Comparison of ENCODE assay signal across 8 cellular contexts in the genomic region with DNA sequence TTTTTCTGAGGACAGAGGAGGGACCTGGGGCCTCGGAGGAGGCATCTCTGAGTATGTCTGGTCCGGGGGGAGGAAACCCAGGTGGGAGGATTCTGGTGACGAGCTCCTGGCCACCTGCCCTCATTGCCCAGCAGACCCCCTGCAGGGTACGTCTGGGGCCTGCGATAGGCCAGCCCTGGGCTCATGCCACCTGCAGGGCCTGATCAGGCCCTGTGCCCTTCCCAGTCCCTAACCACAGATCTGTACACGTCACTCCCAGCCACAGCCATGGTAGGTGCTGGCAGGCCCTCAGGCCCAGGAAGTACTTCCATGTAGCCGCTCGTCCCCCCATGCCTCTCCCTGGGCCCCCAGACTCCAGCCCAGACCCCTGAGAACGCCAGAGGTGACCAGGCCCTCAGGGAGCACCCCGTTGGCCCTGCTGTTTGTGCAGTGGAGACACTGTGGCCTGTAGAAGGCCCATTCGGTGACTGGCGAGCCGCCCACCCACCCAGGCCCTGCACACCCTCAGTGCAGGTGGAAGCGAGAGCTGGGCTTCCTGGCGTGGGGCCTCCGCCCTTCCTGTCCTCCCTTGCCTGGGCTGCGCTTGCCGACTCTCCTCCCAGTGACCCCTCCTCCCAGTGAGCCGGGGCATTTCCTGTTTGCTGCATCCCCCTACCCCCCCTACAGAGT. TPM values are rescaled to one million over a fixed set of nuclear protein-coding genes. Genes with fewer than 3 reads are reported as not detected.
DNase-seq lines count a peak whose midpoint lies in the region; ATAC-seq and TF ChIP-seq lines count a peak whose summit lies in the region.

No MANE protein-coding gene starts in this region.

- H3K27ac ChIP-seq in thymus (ENCODE audit: low read depth), result peak overlapping the region; percentile 68

- H3K4me1 ChIP-seq in thymus (ENCODE audit: control insufficient read depth, insufficient read depth, low read length), result peaks cover 27% of the 10 kb centered on the region

- H3K36me3 ChIP-seq in thymus (ENCODE audit: control insufficient read depth, insufficient read depth), result peaks cover 5% of the 10 kb centered on the region

- DNase-seq in activated CD8-positive, alpha-beta memory T cell treated with anti-CD3 and anti-CD28 coated beads for 24 hours, result peak; percentile 72
- no peak for DNase-seq in activated CD8-positive, alpha-beta memory T cell treated with anti-CD3 and anti-CD28 coated beads, Interleukin-2, amount 50 U/mL, for 4 hours
- DNase-seq in activated T-cell treated with anti-CD3 and anti-CD28 coated beads, Interleukin-2, amount 50 U/mL, for 4 hours, result no peak
- peak; percentile 61 for DNase-seq in hepatic stellate cell (ENCODE audit: low spot score)
- DNase-seq in COLO829 (ENCODE audit: low spot score), result no peak
- no peak for DNase-seq in nephron progenitor cell
- DNase-seq in DMS153 (lab: John Stamatoyannopoulos, UW), result no peak

- WGBS in thymus, result 55% methylated on average over 19 of the region's 19 CpGs

- peak; percentile 44 to 61 for ATAC-seq in activated T-cell treated with anti-CD3 and anti-CD28 coated beads, Interleukin-2, amount 50 U/mL, for 4 hours

- no peak overlapping the region for H3K4me3 ChIP-seq in thymus (ENCODE audit: low read length)

- no peaks in the 10 kb centered on the region for H3K9me3 Mint-ChIP-seq in activated T-cell treated with anti-CD3 and anti-CD28 coated beads, Interleukin-2, amount 50 U/mL, for 4 hours
- no peaks in the 10 kb centered on the region for H3K9me3 Mint-ChIP-seq in nephron progenitor cell

- no peak overlapping the region for H3K27ac Mint-ChIP-seq in nephron progenitor cell

- no peaks in the 10 kb centered on the region for H3K36me3 Mint-ChIP-seq in activated T-cell treated with anti-CD3 and anti-CD28 coated beads, Interleukin-2, amount 50 U/mL, for 4 hours (ENCODE audit: insufficient read depth)
- H3K36me3 Mint-ChIP-seq in nephron progenitor cell (ENCODE audit: low read depth), result no peaks in the 10 kb centered on the region

- no peaks in the 10 kb centered on the region for H3K27me3 ChIP-seq in thymus (ENCODE audit: control insufficient read depth, insufficient read depth)

- H3K4me3 Mint-ChIP-seq in activated T-cell treated with anti-CD3 and anti-CD28 coated beads, Interleukin-2, amount 50 U/mL, for 4 hours, result peak overlapping the region; percentile 49
- no peak overlapping the region for H3K4me3 Mint-ChIP-seq in nephron progenitor cell

- H3K9me3 ChIP-seq in thymus (ENCODE audit: control insufficient read depth), result no peaks in the 10 kb centered on the region

- no peaks in the 10 kb centered on the region for H3K27me3 Mint-ChIP-seq in activated T-cell treated with anti-CD3 and anti-CD28 coated beads, Interleukin-2, amount 50 U/mL, for 4 hours (ENCODE audit: low read depth)
- peaks cover under 1% of the 10 kb centered on the region for H3K27me3 Mint-ChIP-seq in nephron progenitor cell (ENCODE audit: low read depth, poor library complexity)

- no peak for TF ChIP-seq CTCF in nephron progenitor cell (IDR thresholded peaks at IDR 0.05)

- H3K4me1 Mint-ChIP-seq in activated T-cell treated with anti-CD3 and anti-CD28 coated beads, Interleukin-2, amount 50 U/mL, for 4 hours (ENCODE audit: low read depth), result peaks cover 43% of the 10 kb centered on the region
- H3K4me1 Mint-ChIP-seq in nephron progenitor cell, result peaks cover 32% of the 10 kb centered on the region

RNA-seq across cellular contexts. Expression of a gene that starts 5.7 kb away (rescaled TPM):
- 10 to 100 TPM; 51.8 to 54.9 (median 54.5) TPM for total RNA-seq in activated T-cell treated with anti-CD3 and anti-CD28 coated beads, Interleukin-2, amount 50 U/mL, for 4 hours
- 57.9 TPM for polyA plus RNA-seq in thymus

RNA-seq across cellular contexts. Expression of a gene that starts 28.9 kb away (rescaled TPM):
- total RNA-seq in activated T-cell treated with anti-CD3 and anti-CD28 coated beads, Interleukin-2, amount 50 U/mL, for 4 hours, result 1 to 10 TPM in 1 of 3 donors, under 1 TPM in 2; 0.66 to 1.2 (median 0.69) TPM
- polyA plus RNA-seq in thymus, result 4.0 TPM

RNA-seq across cellular contexts. Expression of a gene that starts 57.8 kb away (rescaled TPM):
- 100 to 1,000 TPM; 135 to 157 (median 149) TPM for total RNA-seq in activated T-cell treated with anti-CD3 and anti-CD28 coated beads, Interleukin-2, amount 50 U/mL, for 4 hours
- polyA plus RNA-seq in thymus, result 143 TPM

Comparison
In these comparisons a context has a peak if more than half of its experiments do, and no peak if none do; other contexts are left out.
1. DNase-seq: peak in activated CD8-positive, alpha-beta memory T cell treated with anti-CD3 and anti-CD28 coated beads for 24 hours (single experiment) and hepatic stellate cell (single experiment); none in activated CD8-positive, alpha-beta memory T cell treated with anti-CD3 and anti-CD28 coated beads, Interleukin-2, amount 50 U/mL, for 4 hours (single experiment), activated T-cell treated with anti-CD3 and anti-CD28 coated beads, Interleukin-2, amount 50 U/mL, for 4 hours (single experiment), COLO829 (single experiment), nephron progenitor cell (single experiment) and DMS153 (single experiment).